Comparison of ENCODE assay signal across 3 cellular contexts in genomic region chr6:13474360-13474759, GRCh38.
TF ChIP-seq lines count a peak whose summit lies in the region.

No MANE protein-coding gene starts in this region.

TF ChIP-seq in A549, 52 proteins besides CTCF, POLR2A, EP300 and RAD21:
- TF ChIP-seq EHMT2 (IDR thresholded peaks at IDR 0.05; ENCODE audit: low read depth) (no peak), FOSL2 (IDR thresholded peaks at IDR 0.05) (no peak), FOSL2 (CRISPR knock-in tag; IDR thresholded peaks at IDR 0.05) (peak; percentile 24; the same call in 1 of the 2 replicates), CEBPB (IDR thresholded peaks at IDR 0.05) (peak in 1 of 2 experiments; percentile 14; a peak in 1 of 4 replicates)

TF ChIP-seq in GM12878, 131 proteins besides CTCF, POLR2A, EP300 and RAD21:
- no peak for TF ChIP-seq ZNF24 (IDR thresholded peaks at IDR 0.05)
- no peak for TF ChIP-seq POLR2AphosphoS2 (IDR thresholded peaks at IDR 0.05; ENCODE audit: low read depth, low read length)
- no peak for TF ChIP-seq SREBF2 (IDR thresholded peaks at IDR 0.05; ENCODE audit: low read length)
- no peak for TF ChIP-seq EGR1 (IDR thresholded peaks at IDR 0.05; ENCODE audit: borderline replicate concordance in 1 of 2, low read depth in 2 of 2, low read length in 2 of 2)

TF ChIP-seq in GM12891, 5 proteins besides CTCF, POLR2A, EP300 and RAD21:
- TF ChIP-seq SPI1 (IDR thresholded peaks at IDR 0.05; ENCODE audit: low read depth, low read length): no peak
- no peak for TF ChIP-seq POU2F2 (IDR thresholded peaks at IDR 0.05; ENCODE audit: low read depth, low read length)
- TF ChIP-seq PAX5 (IDR thresholded peaks at IDR 0.05; ENCODE audit: insufficient read depth, low read length, severe bottlenecking): no peak
- no peak for TF ChIP-seq TAF1 (IDR thresholded peaks at IDR 0.05; ENCODE audit: low read depth, low read length)
- no peak for TF ChIP-seq POLR2AphosphoS5 (IDR thresholded peaks at IDR 0.05; ENCODE audit: low read depth, low read length)
